Comparison of ENCODE assay signal across 23 cellular contexts in genomic region chr11:14259870-14260269, GRCh38.
DNase-seq lines count a peak whose midpoint lies in the region; ATAC-seq, FAIRE-seq and TF ChIP-seq lines count a peak whose summit lies in the region.
"Had no signal": no experiment of that assay in that cellular context is flagged by ENCODE, and none has a peak within 500 bp of the region (broad histone marks: within the 10 kb centered on the region; RNA-seq: fewer than 3 reads in every experiment).

No MANE protein-coding gene starts in this region.

- H3K27me3 ChIP-seq in endothelial cell of umbilical vein (ENCODE audit: control insufficient read depth in 2 of 2, insufficient read depth in 2 of 2, low read length in 2 of 2) (no peaks in the 10 kb centered on the region), breast epithelium (peaks cover 0 to 5% of the 10 kb centered on the region in 2 donors)

- ATAC-seq in stimulated activated naive CD8-positive, alpha-beta T cell treated with anti-CD3 and anti-CD28 coated beads, Interleukin-15, amount 100 ng/mL, for 72 hours, result peak; percentile 22
- no peak for ATAC-seq in stimulated activated naive CD8-positive, alpha-beta T cell treated with anti-CD3 and anti-CD28 coated beads, Interleukin-15, Interleukin-2, amounts not matched to agents 100 U/mL and 50 U/mL, for 24 hours
- peak; percentile 52 for ATAC-seq in mucosa of descending colon
- ATAC-seq in Right ventricle myocardium inferior, result no peak
- ATAC-seq in GM21528 (IDR thresholded peaks at IDR 0.05; ENCODE audit: low FRiP score, unreplicated experiment), result no peak
- ATAC-seq: A549 had no signal

- no peaks in the 10 kb centered on the region for H3K4me1 Mint-ChIP-seq in stimulated activated naive CD8-positive, alpha-beta T cell treated with anti-CD3 and anti-CD28 coated beads, Interleukin-15, amount 100 ng/mL, for 72 hours
- H3K4me1 Mint-ChIP-seq: B cell had no signal

- H3K9ac ChIP-seq in endothelial cell of umbilical vein (replicated peaks; ENCODE audit: extremely low read depth, insufficient read depth, low read length), result no peak overlapping the region

- DNase-seq in stimulated activated naive CD8-positive, alpha-beta T cell treated with anti-CD3 and anti-CD28 coated beads, Interleukin-15, amount 100 ng/mL, for 72 hours, result no peak
- DNase-seq in stimulated activated naive CD8-positive, alpha-beta T cell treated with anti-CD3 and anti-CD28 coated beads, Interleukin-15, Interleukin-2, amounts not matched to agents 100 U/mL and 50 U/mL, for 24 hours, result no peak
- DNase-seq in endothelial cell of umbilical vein (ENCODE audit: low read depth, low spot score), result no peak
- DNase-seq in mucosa of descending colon, result peak in 1 of 3 donors; percentile 29
- no peak for DNase-seq in Right ventricle myocardium inferior (ENCODE audit: missing footprints)
- no peak for DNase-seq in NCI-H2029 treated with DMSO at 0.1 percent for 48 hours (lab: John Stamatoyannopoulos, UW)
- DNase-seq in breast epithelium (ENCODE audit: low spot score in 2 of 2), result no peak
- DNase-seq: DMS 273 treated with DMSO at 0.1 percent for 48 hours, DMS79 treated with DMSO at 0.1 percent for 48 hours, Karpas-422, MV-4-11, NCI-H1105 treated with DMSO at 0.1 percent for 48 hours, NCI-H2081, NCI-H2171 treated with DMSO at 0.1 percent for 48 hours, NCI-H524 treated with DMSO at 0.1 percent for 48 hours, NCI-H82, OCI-M1 had no signal

- peak; percentile 27 for TF ChIP-seq POLR2A in endothelial cell of umbilical vein (IDR thresholded peaks at IDR 0.05; ENCODE audit: low read depth, low read length)
- TF ChIP-seq POLR2A in breast epithelium (IDR thresholded peaks at IDR 0.05), result no peak

- H3K4me3 ChIP-seq in endothelial cell of umbilical vein (replicated peaks in 1 of 3; ENCODE audit: insufficient read depth in 1 of 3, low read depth in 1 of 3, low read length in 3 of 3) (no peak overlapping the region), mucosa of descending colon (no peak overlapping the region), breast epithelium (no peak overlapping the region)
- H3K4me3 ChIP-seq: A549 had no signal

- no peaks in the 10 kb centered on the region for H3K36me3 ChIP-seq in endothelial cell of umbilical vein (ENCODE audit: control insufficient read depth in 2 of 2, extremely low read depth in 1 of 2, insufficient read depth in 2 of 2, low read length in 2 of 2)
- no peaks in the 10 kb centered on the region for H3K36me3 ChIP-seq in mucosa of descending colon (ENCODE audit: low read depth)
- H3K36me3 ChIP-seq in breast epithelium, result no peaks in the 10 kb centered on the region

- no TSS peak for BruUV-seq in endothelial cell of umbilical vein (replicated peaks; lab: Mats Ljungman, UMichigan)

- H3K27ac ChIP-seq in endothelial cell of umbilical vein (ENCODE audit: insufficient read depth, low read depth, low read length) (no peak overlapping the region), breast epithelium (no peak overlapping the region)

- H3K27ac Mint-ChIP-seq in stimulated activated naive CD8-positive, alpha-beta T cell treated with anti-CD3 and anti-CD28 coated beads, Interleukin-15, amount 100 ng/mL, for 72 hours, result no peak overlapping the region
- H3K27ac Mint-ChIP-seq: B cell had no signal

- no peak overlapping the region for H3K4me3 Mint-ChIP-seq in stimulated activated naive CD8-positive, alpha-beta T cell treated with anti-CD3 and anti-CD28 coated beads, Interleukin-15, amount 100 ng/mL, for 72 hours
- H3K4me3 Mint-ChIP-seq: B cell had no signal

- no peaks in the 10 kb centered on the region for H3K27me3 Mint-ChIP-seq in stimulated activated naive CD8-positive, alpha-beta T cell treated with anti-CD3 and anti-CD28 coated beads, Interleukin-15, amount 100 ng/mL, for 72 hours

- CTCF ChIA-PET in endothelial cell of umbilical vein (lab: Charles Lee), result no interaction called here

- H4K20me1 ChIP-seq in endothelial cell of umbilical vein (replicated peaks; ENCODE audit: control insufficient read depth, extremely low read depth, insufficient read depth, low read length), result no peaks in the 10 kb centered on the region

- intact Hi-C loops in endothelial cell of umbilical vein (cut with micrococcal nuclease) (no loop called here), mucosa of descending colon (cut with DNase I, micrococcal nuclease) (no loop called here), Right ventricle myocardium inferior (cut with DNase I) (no loop called here), breast epithelium (cut with DNase I; ENCODE audit: low total_unique reads) (no loop called here)

- no peak for FAIRE-seq in endothelial cell of umbilical vein (lab: Jason Lieb, UNC)
- FAIRE-seq: A549, GM12892, HTR-8/SVneo, RCC 7860 had no signal

- POLR2A ChIA-PET in endothelial cell of umbilical vein (lab: Charles Lee), result interaction anchor here (0.6 kb wide), 1 partner anchor 552 kb away, joined by 3 read pairs; no protein-coding TSS in a partner anchor

- TF ChIP-seq CTCF in endothelial cell of umbilical vein (IDR thresholded peaks at IDR 0.05; ENCODE audit: extremely low read depth in 1 of 2, insufficient read depth in 1 of 2, low read depth in 1 of 2, low read length in 2 of 2) (no peak), mucosa of descending colon (IDR thresholded peaks at IDR 0.05) (no peak), breast epithelium (IDR thresholded peaks at IDR 0.05) (no peak)

- peaks cover 5% of the 10 kb centered on the region for H3K4me1 ChIP-seq in endothelial cell of umbilical vein (ENCODE audit: control insufficient read depth, extremely low read depth, insufficient read depth, low read length)
- H3K4me1 ChIP-seq in mucosa of descending colon (ENCODE audit: low read depth), result peaks cover 18% of the 10 kb centered on the region
- H3K4me1 ChIP-seq in breast epithelium, result no peaks in the 10 kb centered on the region

- H3K9me1 ChIP-seq in endothelial cell of umbilical vein (replicated peaks; ENCODE audit: control insufficient read depth, extremely low read depth, insufficient read depth, low read length), result no peaks in the 10 kb centered on the region

- H3K9me3 ChIP-seq in endothelial cell of umbilical vein (replicated peaks; ENCODE audit: control insufficient read depth, insufficient read depth, low read length) (no peaks in the 10 kb centered on the region), mucosa of descending colon (no peaks in the 10 kb centered on the region), breast epithelium (no peaks in the 10 kb centered on the region)
- H3K9me3 ChIP-seq: A549 had no signal

- H3K4me2 ChIP-seq in endothelial cell of umbilical vein (ENCODE audit: insufficient read depth, low read length), result no peak overlapping the region
- H3K4me2 ChIP-seq: A549 had no signal

- no peak overlapping the region for H2AFZ ChIP-seq in endothelial cell of umbilical vein (ENCODE audit: low read depth, low read length)

- peaks cover 0 to 8% of the 10 kb centered on the region in 2 donors for H3K9me3 Mint-ChIP-seq in stimulated activated naive CD8-positive, alpha-beta T cell treated with anti-CD3 and anti-CD28 coated beads, Interleukin-15, amount 100 ng/mL, for 72 hours

- no peaks in the 10 kb centered on the region for H3K79me2 ChIP-seq in endothelial cell of umbilical vein (ENCODE audit: control insufficient read depth, insufficient read depth, low read length)

- dilution Hi-C loops in endothelial cell of umbilical vein (cut with MboI; ENCODE audit: extremely low pct_ligation_motif_present, low sequenced_read_pairs), result no loop called here

TF ChIP-seq in endothelial cell of umbilical vein, 7 proteins besides CTCF, POLR2A, EP300 and RAD21:
- TF ChIP-seq EZH2 (IDR thresholded peaks at IDR 0.05; ENCODE audit: borderline replicate concordance, low read depth, low read length, severe bottlenecking), result no peak
- peak; percentile 12 for TF ChIP-seq POLR2AphosphoS5 (IDR thresholded peaks at IDR 0.05; ENCODE audit: insufficient read depth, low read depth, low read length)
- no peak for TF ChIP-seq JUN (IDR thresholded peaks at IDR 0.05; ENCODE audit: borderline replicate concordance, insufficient read depth, insufficient read length, low read depth)
- TF ChIP-seq MAX (IDR thresholded peaks at IDR 0.05; ENCODE audit: insufficient read depth, insufficient read length), result no peak
- no peak for TF ChIP-seq MYC (IDR thresholded peaks at IDR 0.05; ENCODE audit: low read depth, low read length)

Comparison
In these comparisons a context has a peak if more than half of its experiments do, and no peak if none do; other contexts are left out.
1. ATAC-seq: peak in stimulated activated naive CD8-positive, alpha-beta T cell treated with anti-CD3 and anti-CD28 coated beads, Interleukin-15, amount 100 ng/mL, for 72 hours (single experiment) and mucosa of descending colon (single experiment); none in stimulated activated naive CD8-positive, alpha-beta T cell treated with anti-CD3 and anti-CD28 coated beads, Interleukin-15, Interleukin-2, amounts not matched to agents 100 U/mL and 50 U/mL, for 24 hours (single experiment), Right ventricle myocardium inferior (single experiment) and GM21528 (single experiment).